In the genomic region with DNA sequence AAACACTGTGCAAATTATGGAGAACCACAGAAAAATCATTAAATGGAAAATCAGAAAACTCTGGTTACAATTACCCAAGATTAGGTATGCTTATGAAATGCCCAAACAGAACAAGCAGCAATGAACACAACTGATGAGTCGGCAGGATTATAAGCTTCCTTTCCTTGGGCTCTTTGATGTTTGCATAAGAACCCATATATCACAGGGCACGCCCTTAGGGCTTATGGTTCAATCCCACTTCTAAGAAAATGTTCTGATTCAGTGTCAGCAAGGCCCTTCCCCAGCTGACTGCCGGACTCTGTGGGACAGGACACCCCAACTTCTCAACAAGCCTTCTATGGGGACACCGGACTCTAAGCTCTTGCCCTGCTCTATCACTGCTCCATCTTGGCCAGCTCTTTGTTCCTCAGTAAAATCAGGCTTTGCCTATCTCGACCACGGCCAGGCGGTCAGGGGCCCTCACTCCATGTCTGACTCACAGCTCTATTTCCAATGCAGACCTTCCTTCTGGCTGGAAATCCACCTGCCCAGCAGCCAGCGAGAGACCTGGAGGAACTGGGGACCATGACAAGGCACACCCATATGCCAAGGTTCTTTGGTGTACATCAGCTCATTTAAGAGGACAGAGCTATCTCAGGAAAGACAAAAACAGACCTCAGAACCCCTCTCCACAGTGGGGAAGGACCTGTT, we compare ENCODE assay signal across 15 cellular contexts. TPM values are rescaled to one million over a fixed set of nuclear protein-coding genes. Genes with fewer than 3 reads are reported as not detected.
DNase-seq lines count a peak whose midpoint lies in the region; ATAC-seq and TF ChIP-seq lines count a peak whose summit lies in the region.
"Had no signal": no experiment of that assay in that cellular context is flagged by ENCODE, and none has a peak within 500 bp of the region (broad histone marks: within the 10 kb centered on the region; RNA-seq: fewer than 3 reads in every experiment).

No MANE protein-coding gene starts in this region.

- H3K9me3 ChIP-seq in upper lobe of right lung: no peaks in the 10 kb centered on the region
- H3K9me3 ChIP-seq in ascending aorta: no peaks in the 10 kb centered on the region
- H3K9me3 ChIP-seq: ovary had no signal

- CTCF ChIA-PET in WTC11 (lab: Charles Lee): interaction anchor here (1.0 to 5.7 kb wide), 4 partner anchors 27 to 125 kb away, joined by 3 to 32 read pairs (median 6); no protein-coding TSS in a partner anchor

- DNase-seq in natural killer cell treated with Interleukin-12 subunit alpha and Interleukin-12 subunit beta and Interleukin-15 and Interleukin-18, amount 100 ng/mL, for 72 hours (ENCODE audit: low spot score): no peak
- DNase-seq in natural killer cell (no peak), WTC11 (ENCODE audit: low spot score) (no peak), iris pigment epithelial cell (ENCODE audit: low read depth) (peak; percentile 47), upper lobe of right lung (no peak), ascending aorta (ENCODE audit: low spot score in 2 of 2) (no peak), HK-2 (ENCODE audit: unreplicated experiment) (no peak)
- DNase-seq: anterior cingulate cortex; effector CD4-positive, alpha-beta T cell; left cardiac atrium; NCI-H2081 treated with DMSO at 0.1 percent for 48 hours; ovary had no signal

- POLR2A ChIA-PET in WTC11 (lab: Charles Lee): no interaction called here

- no peaks in the 10 kb centered on the region for H3K9me3 Mint-ChIP-seq in natural killer cell treated with Interleukin-12 subunit alpha and Interleukin-12 subunit beta and Interleukin-15 and Interleukin-18, amount 100 ng/mL, for 72 hours
- H3K9me3 Mint-ChIP-seq in natural killer cell (no peaks in the 10 kb centered on the region), WTC11 (no peaks in the 10 kb centered on the region)

- H3K4me3 ChIP-seq in upper lobe of right lung (no peak overlapping the region), ascending aorta (no peak overlapping the region)
- H3K4me3 ChIP-seq: ovary had no signal

- no peaks in the 10 kb centered on the region for H3K4me1 ChIP-seq in upper lobe of right lung
- H3K4me1 ChIP-seq in ascending aorta: no peaks in the 10 kb centered on the region

- H3K27ac ChIP-seq in upper lobe of right lung: no peak overlapping the region
- no peak overlapping the region for H3K27ac ChIP-seq in ascending aorta
- H3K27ac ChIP-seq: ovary had no signal

- H3K4me1 Mint-ChIP-seq in natural killer cell treated with Interleukin-12 subunit alpha and Interleukin-12 subunit beta and Interleukin-15 and Interleukin-18, amount 100 ng/mL, for 72 hours (ENCODE audit: low read depth in 2 of 2): peaks cover 20 to 27% of the 10 kb centered on the region in 2 donors
- peaks cover 14 to 32% of the 10 kb centered on the region in 2 donors for H3K4me1 Mint-ChIP-seq in natural killer cell
- H3K4me1 Mint-ChIP-seq in WTC11: peaks cover 26% of the 10 kb centered on the region

- no peak for ATAC-seq in natural killer cell treated with Interleukin-12 subunit alpha and Interleukin-12 subunit beta and Interleukin-15 and Interleukin-18, amount 100 ng/mL, for 72 hours
- ATAC-seq in natural killer cell (no peak), WTC11 (no peak), upper lobe of right lung (peak; percentile 44)
- no peak for ATAC-seq in activated CD4-positive, CD25-positive, alpha-beta regulatory T cell treated with anti-CD3 and anti-CD28 coated beads, Interleukin-2, amount 50 U/mL, for 24 hours
- ATAC-seq: left cardiac atrium had no signal

- H3K27me3 ChIP-seq in upper lobe of right lung (no peaks in the 10 kb centered on the region), ascending aorta (no peaks in the 10 kb centered on the region)
- H3K27me3 ChIP-seq: ovary had no signal

- H3K36me3 Mint-ChIP-seq in natural killer cell treated with Interleukin-12 subunit alpha and Interleukin-12 subunit beta and Interleukin-15 and Interleukin-18, amount 100 ng/mL, for 72 hours: peaks cover 26% of the 10 kb centered on the region
- H3K36me3 Mint-ChIP-seq in natural killer cell (peaks cover 18% of the 10 kb centered on the region), WTC11 (peaks cover 80% of the 10 kb centered on the region)

- H3K27ac Mint-ChIP-seq in natural killer cell treated with Interleukin-12 subunit alpha and Interleukin-12 subunit beta and Interleukin-15 and Interleukin-18, amount 100 ng/mL, for 72 hours: peak overlapping the region; percentile 31 to 42
- H3K27ac Mint-ChIP-seq in natural killer cell: peak overlapping the region in 1 of 2 donors; percentile 66
- H3K27ac Mint-ChIP-seq in WTC11: peak overlapping the region; percentile 59; the same call in 1 of the 2 replicates

- intact Hi-C loops in natural killer cell (cut with micrococcal nuclease): no loop called here
- intact Hi-C loops in upper lobe of right lung (cut with DNase I): no loop called here
- intact Hi-C loops in ascending aorta (cut with DNase I): no loop called here

- H3K27me3 Mint-ChIP-seq in natural killer cell treated with Interleukin-12 subunit alpha and Interleukin-12 subunit beta and Interleukin-15 and Interleukin-18, amount 100 ng/mL, for 72 hours: no peaks in the 10 kb centered on the region
- H3K27me3 Mint-ChIP-seq in natural killer cell (ENCODE audit: low read depth in 2 of 2) (no peaks in the 10 kb centered on the region), WTC11 (ENCODE audit: low read depth) (no peaks in the 10 kb centered on the region)

- H3K36me3 ChIP-seq in upper lobe of right lung: peaks cover 100% of the 10 kb centered on the region
- peaks cover 65 to 86% of the 10 kb centered on the region in 2 donors for H3K36me3 ChIP-seq in ascending aorta
- H3K36me3 ChIP-seq: ovary had no signal

- TF ChIP-seq CTCF in natural killer cell (IDR thresholded peaks at IDR 0.05): no peak
- no peak for TF ChIP-seq CTCF in WTC11 (IDR thresholded peaks at IDR 0.05)
- TF ChIP-seq CTCF in upper lobe of right lung (IDR thresholded peaks at IDR 0.05): no peak
- no peak for TF ChIP-seq CTCF in ascending aorta (IDR thresholded peaks at IDR 0.05)

- no peak overlapping the region for H3K4me3 Mint-ChIP-seq in natural killer cell treated with Interleukin-12 subunit alpha and Interleukin-12 subunit beta and Interleukin-15 and Interleukin-18, amount 100 ng/mL, for 72 hours
- H3K4me3 Mint-ChIP-seq in natural killer cell (no peak overlapping the region), WTC11 (no peak overlapping the region)

TF ChIP-seq in WTC11, 78 proteins besides CTCF, POLR2A, EP300 and RAD21 (continues in another document):
- TF ChIP-seq ARID4B (CRISPR knock-in tag; IDR thresholded peaks at IDR 0.05; ENCODE audit: borderline replicate concordance): no peak

RNA-seq across cellular contexts. Expression of gene LITAFD, which starts 26.8 kb away (rescaled TPM):
- not detected for total RNA-seq in natural killer cell treated with Interleukin-12 subunit alpha and Interleukin-12 subunit beta and Interleukin-15 and Interleukin-18, amount 100 ng/mL, for 72 hours
- total RNA-seq in natural killer cell (1 to 10 TPM in 1 of 3 donors, under 1 TPM in 2; 0.21 to 1.1 (median 0.29) TPM), WTC11 (2021) (not detected in 3 replicates), upper lobe of right lung (not detected), ascending aorta (not detected)
- total RNA-seq: G401, glomerular endothelial cell, left cardiac atrium, ovary had no signal

RNA-seq across cellular contexts. Expression of gene CARHSP1, which starts 40.1 kb away (rescaled TPM):
- 10 to 100 TPM; 66.5 to 70.7 TPM for total RNA-seq in natural killer cell treated with Interleukin-12 subunit alpha and Interleukin-12 subunit beta and Interleukin-15 and Interleukin-18, amount 100 ng/mL, for 72 hours
- total RNA-seq in natural killer cell: 10 to 100 TPM; 59.0 to 70.0 (median 60.1) TPM
- 260 to 271 TPM (median 261 TPM) in 3 replicates for total RNA-seq in WTC11 (2021)
- 103 TPM for total RNA-seq in upper lobe of right lung
- 151 TPM for total RNA-seq in ascending aorta

RNA-seq across cellular contexts. Expression of gene USP7, which starts 54.8 kb away (rescaled TPM):
- 100 to 1,000 TPM; 161 to 180 TPM for total RNA-seq in natural killer cell treated with Interleukin-12 subunit alpha and Interleukin-12 subunit beta and Interleukin-15 and Interleukin-18, amount 100 ng/mL, for 72 hours
- total RNA-seq in natural killer cell (100 to 1,000 TPM; 213 to 268 (median 236) TPM), WTC11 (2021) (153 to 211 TPM (median 161 TPM) in 3 replicates), upper lobe of right lung (87.5 TPM), ascending aorta (55.3 TPM)
